Comparison of ENCODE assay signal across 9 cellular contexts in the genomic region with DNA sequence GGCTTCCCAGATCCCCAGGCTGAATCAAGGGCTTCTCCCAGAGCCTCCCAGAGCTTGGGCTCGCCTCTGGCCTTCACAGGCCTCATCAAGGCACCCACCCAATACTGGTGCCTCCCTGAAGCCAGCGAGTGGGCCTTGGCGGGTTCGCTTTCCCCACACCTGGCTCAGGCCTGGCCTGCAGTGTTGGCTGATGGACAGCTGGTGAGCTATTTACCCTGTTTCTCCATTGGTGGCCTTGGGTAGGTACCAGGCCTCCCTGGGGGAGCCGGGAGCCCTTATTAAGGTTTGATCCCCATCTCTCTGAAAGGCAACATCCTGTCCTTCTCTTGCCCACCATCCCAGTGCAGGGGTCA. TPM values are rescaled to one million over a fixed set of nuclear protein-coding genes. Genes with fewer than 3 reads are reported as not detected.
A peak's percentile ranks its signal among the peaks of the same experiment; 100 is the strongest.
DNase-seq lines count a peak whose midpoint lies in the region; ATAC-seq and TF ChIP-seq lines count a peak whose summit lies in the region.
"Had no signal": no experiment of that assay in that cellular context is flagged by ENCODE, and none has a peak within 500 bp of the region (broad histone marks: within the 10 kb centered on the region; RNA-seq: fewer than 3 reads in every experiment).

No MANE protein-coding gene starts in this region.

- H3K27ac ChIP-seq in CD8-positive, alpha-beta memory T cell (ENCODE audit: low read depth, low read length), result peak overlapping the region; percentile 80
- H3K27ac ChIP-seq in Peyer's patch, result peak overlapping the region; percentile 73 to 89 (median 78)
- peak overlapping the region; percentile 84 for H3K27ac ChIP-seq in naive thymus-derived CD4-positive, alpha-beta T cell (ENCODE audit: low read depth, low read length)
- H3K27ac ChIP-seq in neural progenitor cell, result no peak overlapping the region
- no peak overlapping the region for H3K27ac ChIP-seq in aorta (ENCODE audit: low read depth in 1 of 2, low read length in 2 of 2)

- no peaks in the 10 kb centered on the region for H4K20me1 ChIP-seq in neural progenitor cell (ENCODE audit: low read depth)

- no peaks in the 10 kb centered on the region for H3K9me3 ChIP-seq in CD8-positive, alpha-beta memory T cell (ENCODE audit: low read length)
- H3K9me3 ChIP-seq in Peyer's patch (no peaks in the 10 kb centered on the region), neural progenitor cell (ENCODE audit: low read depth) (no peaks in the 10 kb centered on the region), aorta (ENCODE audit: control insufficient read depth, low read length) (no peaks in the 10 kb centered on the region)
- H3K9me3 ChIP-seq in naive thymus-derived CD4-positive, alpha-beta T cell (ENCODE audit: control insufficient read depth in 2 of 3, low read length in 3 of 3), result no peaks in the 10 kb centered on the region

- no peaks in the 10 kb centered on the region for H3K36me3 Mint-ChIP-seq in CD8-positive, alpha-beta memory T cell
- peaks cover 0 to 4% (median 0%) of the 10 kb centered on the region in 5 donors for H3K36me3 Mint-ChIP-seq in naive thymus-derived CD4-positive, alpha-beta T cell
- no peaks in the 10 kb centered on the region for H3K36me3 Mint-ChIP-seq in neural progenitor cell

- intact Hi-C loops in naive thymus-derived CD4-positive, alpha-beta T cell (cut with micrococcal nuclease), result no loop called here
- intact Hi-C loops in aorta (cut with DNase I), result no loop called here

- H3K9ac ChIP-seq in neural progenitor cell, result no peak overlapping the region

- H3K36me3 ChIP-seq in CD8-positive, alpha-beta memory T cell (ENCODE audit: insufficient read depth, low read length), result no peaks in the 10 kb centered on the region
- H3K36me3 ChIP-seq in Peyer's patch (no peaks in the 10 kb centered on the region), neural progenitor cell (no peaks in the 10 kb centered on the region), aorta (ENCODE audit: control insufficient read depth in 1 of 2, insufficient read depth in 2 of 2, low read length in 1 of 2) (no peaks in the 10 kb centered on the region)
- no peaks in the 10 kb centered on the region for H3K36me3 ChIP-seq in naive thymus-derived CD4-positive, alpha-beta T cell (ENCODE audit: control insufficient read depth in 2 of 3, insufficient read depth in 3 of 3, low read length in 3 of 3)

- H3K27me3 Mint-ChIP-seq in CD8-positive, alpha-beta memory T cell, result no peaks in the 10 kb centered on the region
- H3K27me3 Mint-ChIP-seq in naive thymus-derived CD4-positive, alpha-beta T cell, result no peaks in the 10 kb centered on the region
- peaks cover 7% of the 10 kb centered on the region for H3K27me3 Mint-ChIP-seq in neural progenitor cell (ENCODE audit: insufficient read depth, low read depth)

- H3K4me1 ChIP-seq in CD8-positive, alpha-beta memory T cell (ENCODE audit: insufficient read depth, low read length), result peaks cover 67% of the 10 kb centered on the region
- H3K4me1 ChIP-seq in Peyer's patch (peaks cover 0 to 27% (median 14%) of the 10 kb centered on the region in 4 donors), neural progenitor cell (peaks cover 12% of the 10 kb centered on the region), aorta (ENCODE audit: control insufficient read depth in 1 of 2, insufficient read depth in 2 of 2, low read length in 2 of 2) (no peaks in the 10 kb centered on the region)
- peaks cover 36 to 68% of the 10 kb centered on the region in 2 donors for H3K4me1 ChIP-seq in naive thymus-derived CD4-positive, alpha-beta T cell (ENCODE audit: control insufficient read depth in 2 of 2, insufficient read depth in 2 of 2, low read length in 2 of 2)

- H2AFZ ChIP-seq in neural progenitor cell (replicated peaks), result no peak overlapping the region

- H3K4me1 Mint-ChIP-seq in CD8-positive, alpha-beta memory T cell, result peaks cover 68 to 85% (median 79%) of the 10 kb centered on the region in 3 donors
- H3K4me1 Mint-ChIP-seq in naive thymus-derived CD4-positive, alpha-beta T cell, result peaks cover 33 to 60% (median 54%) of the 10 kb centered on the region in 7 donors
- H3K4me1 Mint-ChIP-seq in neural progenitor cell, result peaks cover 12% of the 10 kb centered on the region

- peak; percentile 11 for ATAC-seq in GM19455 (IDR thresholded peaks at IDR 0.05; ENCODE audit: unreplicated experiment)
- ATAC-seq in naive thymus-derived CD4-positive, alpha-beta T cell, result no peak
- ATAC-seq in aorta (ENCODE audit: low FRiP score), result no peak

- H3K4me2 ChIP-seq in neural progenitor cell, result no peak overlapping the region

- peak overlapping the region; percentile 88 to 100 (median 92) for H3K27ac Mint-ChIP-seq in CD8-positive, alpha-beta memory T cell
- peak overlapping the region; percentile 75 to 98 (median 95) for H3K27ac Mint-ChIP-seq in naive thymus-derived CD4-positive, alpha-beta T cell
- no peak overlapping the region for H3K27ac Mint-ChIP-seq in neural progenitor cell

- CTCF ChIA-PET in CD8-positive, alpha-beta memory T cell (lab: Charles Lee), result interaction anchor here (0.6 to 3.5 kb wide), 8 partner anchors 9 to 46 kb away, joined by 3 to 33 read pairs (median 8); a partner anchor contains a TSS
- CTCF ChIA-PET in naive thymus-derived CD4-positive, alpha-beta T cell (lab: Charles Lee), result interaction anchor here (1.4 to 2.9 kb wide), 4 partner anchors 11 to 24 kb away, joined by 8 to 25 read pairs (median 14); a partner anchor contains a TSS

- TF ChIP-seq CTCF in Peyer's patch (IDR thresholded peaks at IDR 0.05), result no peak
- no peak for TF ChIP-seq CTCF in neural progenitor cell (IDR thresholded peaks at IDR 0.05)

- H3K4me3 ChIP-seq in CD8-positive, alpha-beta memory T cell (ENCODE audit: low read length), result peak overlapping the region; percentile 54
- H3K4me3 ChIP-seq in Peyer's patch (peak overlapping the region in 1 of 4 donors; percentile 25), neural progenitor cell (no peak overlapping the region), aorta (ENCODE audit: low read length in 2 of 2) (no peak overlapping the region)
- no peak overlapping the region for H3K4me3 ChIP-seq in naive thymus-derived CD4-positive, alpha-beta T cell (ENCODE audit: low read length)

- 96% methylated on average over 5 of the region's 5 CpGs for WGBS in aorta, 2 donors

- H3K27me3 ChIP-seq in CD8-positive, alpha-beta memory T cell (ENCODE audit: insufficient read depth, low read length, poor library complexity, severe bottlenecking), result no peaks in the 10 kb centered on the region
- H3K27me3 ChIP-seq in Peyer's patch, result no peaks in the 10 kb centered on the region
- no peaks in the 10 kb centered on the region for H3K27me3 ChIP-seq in naive thymus-derived CD4-positive, alpha-beta T cell (ENCODE audit: control insufficient read depth in 2 of 2, insufficient read depth in 2 of 2, low read length in 2 of 2)
- no peaks in the 10 kb centered on the region for H3K27me3 ChIP-seq in neural progenitor cell
- H3K27me3 ChIP-seq in aorta (ENCODE audit: control insufficient read depth in 1 of 2, insufficient read depth in 2 of 2, low read length in 1 of 2), result no peaks in the 10 kb centered on the region

- POLR2A ChIA-PET in CD8-positive, alpha-beta memory T cell (lab: Charles Lee), result interaction anchor here (0.8 to 3.2 kb wide), 5 partner anchors 12 to 26 kb away, joined by 3 to 78 read pairs (median 5); a partner anchor contains a TSS
- POLR2A ChIA-PET in naive thymus-derived CD4-positive, alpha-beta T cell (lab: Charles Lee), result interaction anchor here (1.4 to 8.6 kb wide), 3 partner anchors 11 to 25 kb away, joined by 5 to 106 read pairs (median 7); a partner anchor contains a TSS

- H3F3A ChIP-seq in neural progenitor cell (ENCODE audit: low read depth), result peaks cover 7% of the 10 kb centered on the region

- no peaks in the 10 kb centered on the region for H3K9me3 Mint-ChIP-seq in CD8-positive, alpha-beta memory T cell
- peaks cover 0 to 4% (median 0%) of the 10 kb centered on the region in 11 donors for H3K9me3 Mint-ChIP-seq in naive thymus-derived CD4-positive, alpha-beta T cell
- H3K9me3 Mint-ChIP-seq in neural progenitor cell, result peaks cover 2% of the 10 kb centered on the region

- no peak for DNase-seq in CD8-positive, alpha-beta memory T cell
- DNase-seq in Peyer's patch (no peak), neural progenitor cell (ENCODE audit: low spot score) (no peak), NCI-H146 (lab: John Stamatoyannopoulos, UW) (no peak), aorta (no peak)
- no peak for DNase-seq in naive thymus-derived CD4-positive, alpha-beta T cell
- no peak for DNase-seq in stimulated activated CD4-positive, alpha-beta T cell treated with anti-CD3 and anti-CD28 coated beads, Interleukin-2, amount 100 ng/mL, for 24 hours
- DNase-seq: left cardiac atrium had no signal

- TF ChIP-seq POLR2A in Peyer's patch (IDR thresholded peaks at IDR 0.05), result no peak

- H3K4me3 Mint-ChIP-seq in CD8-positive, alpha-beta memory T cell, result peak overlapping the region; percentile 79 to 94 (median 84)
- H3K4me3 Mint-ChIP-seq in naive thymus-derived CD4-positive, alpha-beta T cell, result peak overlapping the region in 9 of 10 donors; percentile 48 to 80 (median 73)
- H3K4me3 Mint-ChIP-seq in neural progenitor cell, result no peak overlapping the region

- H3K79me2 ChIP-seq in neural progenitor cell (ENCODE audit: low read depth), result no peaks in the 10 kb centered on the region

RNA-seq across cellular contexts. Expression of a gene that starts 18.2 kb away (rescaled TPM):
- 100 to 1,000 TPM; 214 to 237 TPM for total RNA-seq in CD8-positive, alpha-beta memory T cell
- polyA plus RNA-seq in CD8-positive, alpha-beta memory T cell, result 518 TPM
- total RNA-seq in Peyer's patch (10 to 100 TPM in 1 of 4 donors, 1 to 10 TPM in 3; 2.7 to 28.1 (median 5.6) TPM), neural progenitor cell (ENCODE audit: low replicate concordance) (2.3 TPM in 1 of 2 replicates, not detected in the other), aorta (1 to 10 TPM; 5.7 to 7.5 TPM)
- 100 to 1,000 TPM in 2 of 5 experiments, 10 to 100 TPM in 3; 22.1 to 255 (median 50.3) TPM for total RNA-seq in naive thymus-derived CD4-positive, alpha-beta T cell
- 10 to 100 TPM; 21.0 to 25.6 TPM for polyA plus RNA-seq in naive thymus-derived CD4-positive, alpha-beta T cell
- 1 to 10 TPM; 1.2 to 1.9 TPM for polyA plus RNA-seq in aorta

RNA-seq across cellular contexts. Expression of a gene that starts 25.1 kb away (rescaled TPM):
- total RNA-seq in CD8-positive, alpha-beta memory T cell, result 10 to 100 TPM; 16.2 to 18.0 TPM
- 0.49 TPM for polyA plus RNA-seq in CD8-positive, alpha-beta memory T cell
- total RNA-seq in Peyer's patch (not detected), neural progenitor cell (ENCODE audit: low replicate concordance) (not detected in 2 replicates), aorta (under 1 TPM; 0.57 to 0.62 TPM)
- 1 to 10 TPM in 2 of 5 experiments, under 1 TPM in 3; 0.65 to 7.5 (median 0.86) TPM for total RNA-seq in naive thymus-derived CD4-positive, alpha-beta T cell
- under 1 TPM in 1 of 2 donors, not detected in 1; 0.19 TPM for polyA plus RNA-seq in naive thymus-derived CD4-positive, alpha-beta T cell
- polyA plus RNA-seq in aorta, result not detected
- total RNA-seq: left cardiac atrium had no signal

RNA-seq across cellular contexts. Expression of a gene that starts 45.2 kb away (rescaled TPM):
- 100 to 1,000 TPM; 255 to 256 TPM for total RNA-seq in CD8-positive, alpha-beta memory T cell
- 147 TPM for polyA plus RNA-seq in CD8-positive, alpha-beta memory T cell
- 100 to 1,000 TPM in 3 of 4 donors, 10 to 100 TPM in 1; 78.4 to 120 (median 112) TPM for total RNA-seq in Peyer's patch
- 100 to 1,000 TPM in 1 of 5 experiments, 10 to 100 TPM in 4; 56.5 to 133 (median 74.2) TPM for total RNA-seq in naive thymus-derived CD4-positive, alpha-beta T cell
- 100 to 1,000 TPM; 106 to 120 TPM for polyA plus RNA-seq in naive thymus-derived CD4-positive, alpha-beta T cell
- total RNA-seq in neural progenitor cell (ENCODE audit: low replicate concordance), result 162 and 179 TPM in 2 replicates
- 10 to 100 TPM; 69.3 to 72.7 TPM for total RNA-seq in aorta
- 10 to 100 TPM; 23.8 to 36.3 TPM for polyA plus RNA-seq in aorta

RNA-seq across cellular contexts. Expression of a gene that starts 47.0 kb away (rescaled TPM):
- under 1 TPM; 0.07 to 0.24 TPM for total RNA-seq in CD8-positive, alpha-beta memory T cell
- not detected for polyA plus RNA-seq in CD8-positive, alpha-beta memory T cell
- total RNA-seq in Peyer's patch (under 1 TPM in 3 of 4 donors, not detected in 1; 0.28 to 0.67 (median 0.53) TPM), neural progenitor cell (ENCODE audit: low replicate concordance) (3.0 and 10.5 TPM in 2 replicates), aorta (10 to 100 TPM in 1 of 2 donors, under 1 TPM in 1; 0.81 to 34.0 TPM)
- under 1 TPM in 3 of 5 experiments, not detected in 2; 0.15 to 0.93 (median 0.76) TPM for total RNA-seq in naive thymus-derived CD4-positive, alpha-beta T cell
- not detected for polyA plus RNA-seq in naive thymus-derived CD4-positive, alpha-beta T cell
- under 1 TPM in 1 of 2 donors, not detected in 1; 0.26 TPM for polyA plus RNA-seq in aorta

Comparison
In these comparisons a context has a peak if more than half of its experiments do, and no peak if none do; other contexts are left out.
1. H3K27ac ChIP-seq: peak in CD8-positive, alpha-beta memory T cell (single experiment), Peyer's patch (4 of 4) and naive thymus-derived CD4-positive, alpha-beta T cell (single experiment); none in neural progenitor cell (single experiment) and aorta (0 of 2).